In the genomic region with DNA sequence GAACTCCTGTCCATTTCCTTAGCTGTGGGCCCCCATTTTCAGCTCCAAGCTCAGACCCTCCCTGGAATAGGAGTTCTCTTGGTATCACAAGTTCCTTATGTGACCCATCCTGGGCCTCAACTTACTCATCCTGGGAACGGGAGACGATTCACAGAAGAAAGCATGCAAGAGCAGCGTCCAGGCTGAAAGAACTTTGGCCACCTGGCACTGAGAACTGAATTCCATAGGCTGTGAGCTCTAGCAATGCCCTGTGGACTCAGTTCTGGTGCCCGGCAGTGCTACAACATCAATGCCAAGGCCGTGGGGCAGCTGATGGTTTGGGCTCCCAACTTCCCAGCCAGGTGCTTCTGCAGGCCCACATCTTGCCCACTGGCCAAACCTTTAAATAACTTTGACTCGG, we compare ENCODE assay signal across 11 cellular contexts. TPM values are rescaled to one million over a fixed set of nuclear protein-coding genes. Genes with fewer than 3 reads are reported as not detected.
DNase-seq lines count a peak whose midpoint lies in the region; ATAC-seq and TF ChIP-seq lines count a peak whose summit lies in the region.
"Had no signal": no experiment of that assay in that cellular context is flagged by ENCODE, and none has a peak within 500 bp of the region (broad histone marks: within the 10 kb centered on the region; RNA-seq: fewer than 3 reads in every experiment).

No MANE protein-coding gene starts in this region.

- peak overlapping the region; percentile 83 for H3K27ac Mint-ChIP-seq in stimulated activated naive CD8-positive, alpha-beta T cell treated with anti-CD3 and anti-CD28 coated beads, Interleukin-15, Interleukin-2, amounts not matched to agents 100 ng/mL and 50 ng/mL, for 24 hours
- H3K27ac Mint-ChIP-seq in activated naive CD8-positive, alpha-beta T cell treated with anti-CD3 and anti-CD28 coated beads, Interleukin-2, amount 50 U/mL, for 24 hours = peak overlapping the region; percentile 92
- no peak overlapping the region for H3K27ac Mint-ChIP-seq in mesothelial cell of epicardium

- peaks cover 20% of the 10 kb centered on the region for H3K36me3 Mint-ChIP-seq in stimulated activated naive CD8-positive, alpha-beta T cell treated with anti-CD3 and anti-CD28 coated beads, Interleukin-15, Interleukin-2, amounts not matched to agents 100 ng/mL and 50 ng/mL, for 24 hours (ENCODE audit: low read depth)
- peaks cover 13% of the 10 kb centered on the region for H3K36me3 Mint-ChIP-seq in activated naive CD8-positive, alpha-beta T cell treated with anti-CD3 and anti-CD28 coated beads, Interleukin-2, amount 50 U/mL, for 24 hours (ENCODE audit: low read depth)
- H3K36me3 Mint-ChIP-seq in mesothelial cell of epicardium = no peaks in the 10 kb centered on the region

- ATAC-seq in stimulated activated naive CD8-positive, alpha-beta T cell treated with anti-CD3 and anti-CD28 coated beads, Interleukin-15, Interleukin-2, amounts not matched to agents 100 U/mL and 50 U/mL, for 24 hours = no peak
- no peak for ATAC-seq in activated naive CD8-positive, alpha-beta T cell treated with anti-CD3 and anti-CD28 coated beads, Interleukin-2, amount 50 U/mL, for 24 hours
- ATAC-seq in upper lobe of right lung (no peak), GM18519 (IDR thresholded peaks at IDR 0.05; ENCODE audit: low FRiP score, unreplicated experiment) (no peak), HG02623 (IDR thresholded peaks at IDR 0.05; ENCODE audit: unreplicated experiment) (no peak)

- H3K4me1 ChIP-seq in upper lobe of right lung = peaks cover 26% of the 10 kb centered on the region

- H3K36me3 ChIP-seq in upper lobe of right lung = no peaks in the 10 kb centered on the region

- H3K4me3 ChIP-seq in upper lobe of right lung = peak overlapping the region; percentile 52
- H3K4me3 ChIP-seq: SK-N-MC had no signal

- no peaks in the 10 kb centered on the region for H3K27me3 ChIP-seq in upper lobe of right lung

- H3K4me3 Mint-ChIP-seq in stimulated activated naive CD8-positive, alpha-beta T cell treated with anti-CD3 and anti-CD28 coated beads, Interleukin-15, Interleukin-2, amounts not matched to agents 100 ng/mL and 50 ng/mL, for 24 hours = peak overlapping the region; percentile 86
- peak overlapping the region; percentile 85 for H3K4me3 Mint-ChIP-seq in activated naive CD8-positive, alpha-beta T cell treated with anti-CD3 and anti-CD28 coated beads, Interleukin-2, amount 50 U/mL, for 24 hours
- H3K4me3 Mint-ChIP-seq in mesothelial cell of epicardium = peak overlapping the region; percentile 22

- H3K9me3 Mint-ChIP-seq in stimulated activated naive CD8-positive, alpha-beta T cell treated with anti-CD3 and anti-CD28 coated beads, Interleukin-15, Interleukin-2, amounts not matched to agents 100 ng/mL and 50 ng/mL, for 24 hours = no peaks in the 10 kb centered on the region
- no peaks in the 10 kb centered on the region for H3K9me3 Mint-ChIP-seq in activated naive CD8-positive, alpha-beta T cell treated with anti-CD3 and anti-CD28 coated beads, Interleukin-2, amount 50 U/mL, for 24 hours
- H3K9me3 Mint-ChIP-seq in mesothelial cell of epicardium = no peaks in the 10 kb centered on the region

- no peak for DNase-seq in stimulated activated naive CD8-positive, alpha-beta T cell treated with anti-CD3 and anti-CD28 coated beads, Interleukin-15, Interleukin-2, amounts not matched to agents 100 U/mL and 50 U/mL, for 24 hours
- DNase-seq in activated naive CD8-positive, alpha-beta T cell treated with anti-CD3 and anti-CD28 coated beads, Interleukin-2, amount 50 U/mL, for 24 hours = no peak
- no peak for DNase-seq in mesothelial cell of epicardium (ENCODE audit: low spot score in 2 of 2, unreplicated experiment in 2 of 2)
- no peak for DNase-seq in upper lobe of right lung
- no peak for DNase-seq in NCI-H510A treated with DMSO at 0.1 percent for 48 hours (lab: John Stamatoyannopoulos, UW)
- DNase-seq: NCI-H1436 had no signal

- peaks cover 61% of the 10 kb centered on the region for H3K4me1 Mint-ChIP-seq in stimulated activated naive CD8-positive, alpha-beta T cell treated with anti-CD3 and anti-CD28 coated beads, Interleukin-15, Interleukin-2, amounts not matched to agents 100 ng/mL and 50 ng/mL, for 24 hours (ENCODE audit: low read depth)
- peaks cover 60% of the 10 kb centered on the region for H3K4me1 Mint-ChIP-seq in activated naive CD8-positive, alpha-beta T cell treated with anti-CD3 and anti-CD28 coated beads, Interleukin-2, amount 50 U/mL, for 24 hours
- peaks cover 18% of the 10 kb centered on the region for H3K4me1 Mint-ChIP-seq in mesothelial cell of epicardium

- TF ChIP-seq CTCF in mesothelial cell of epicardium (IDR thresholded peaks at IDR 0.05; ENCODE audit: unreplicated experiment) = no peak
- TF ChIP-seq CTCF in upper lobe of right lung (IDR thresholded peaks at IDR 0.05) = no peak

- peak overlapping the region; percentile 79 for H3K27ac ChIP-seq in upper lobe of right lung
- H3K27ac ChIP-seq: SK-N-MC had no signal

- intact Hi-C loops in upper lobe of right lung (cut with DNase I) = no loop called here

- H3K27me3 Mint-ChIP-seq in stimulated activated naive CD8-positive, alpha-beta T cell treated with anti-CD3 and anti-CD28 coated beads, Interleukin-15, Interleukin-2, amounts not matched to agents 100 ng/mL and 50 ng/mL, for 24 hours = no peaks in the 10 kb centered on the region
- H3K27me3 Mint-ChIP-seq in activated naive CD8-positive, alpha-beta T cell treated with anti-CD3 and anti-CD28 coated beads, Interleukin-2, amount 50 U/mL, for 24 hours = no peaks in the 10 kb centered on the region
- H3K27me3 Mint-ChIP-seq in mesothelial cell of epicardium (ENCODE audit: low read depth) = peaks cover 7% of the 10 kb centered on the region

- no peaks in the 10 kb centered on the region for H3K9me3 ChIP-seq in upper lobe of right lung

RNA-seq across cellular contexts. Expression of a gene that starts 3.9 kb away (rescaled TPM):
- total RNA-seq in mesothelial cell of epicardium (75.0 to 80.5 TPM (median 75.6 TPM) in 3 replicates), upper lobe of right lung (44.8 TPM)

RNA-seq across cellular contexts. Expression of a gene that starts 15.0 kb away (rescaled TPM):
- not detected in 3 replicates for total RNA-seq in mesothelial cell of epicardium
- total RNA-seq in upper lobe of right lung = 3.1 TPM
- total RNA-seq: skeletal muscle tissue had no signal

RNA-seq across cellular contexts. Expression of a gene that starts 15.7 kb away (rescaled TPM):
- total RNA-seq in mesothelial cell of epicardium (9.4 to 11.7 TPM (median 10.1 TPM) in 3 replicates), upper lobe of right lung (16.0 TPM)

RNA-seq across cellular contexts. Expression of a gene that starts 17.7 kb away (rescaled TPM):
- total RNA-seq in mesothelial cell of epicardium = 12.4 to 14.3 TPM (median 13.4 TPM) in 3 replicates
- total RNA-seq in upper lobe of right lung = 3.5 TPM

RNA-seq across cellular contexts. Expression of a gene that starts 40.8 kb away (rescaled TPM):
- 51.7 to 56.6 TPM (median 55.8 TPM) in 3 replicates for total RNA-seq in mesothelial cell of epicardium
- 36.8 TPM for total RNA-seq in upper lobe of right lung

Comparison
In these comparisons a context has a peak if more than half of its experiments do, and no peak if none do; other contexts are left out.
1. H3K4me3 Mint-ChIP-seq: peak in every context shown above with its lines; median percentile 86 in stimulated activated naive CD8-positive, alpha-beta T cell treated with anti-CD3 and anti-CD28 coated beads, Interleukin-15, Interleukin-2, amounts not matched to agents 100 ng/mL and 50 ng/mL, for 24 hours; 85 in activated naive CD8-positive, alpha-beta T cell treated with anti-CD3 and anti-CD28 coated beads, Interleukin-2, amount 50 U/mL, for 24 hours; 22 in mesothelial cell of epicardium.